Comparison of ENCODE assay signal across 8 cellular contexts in the genomic region with DNA sequence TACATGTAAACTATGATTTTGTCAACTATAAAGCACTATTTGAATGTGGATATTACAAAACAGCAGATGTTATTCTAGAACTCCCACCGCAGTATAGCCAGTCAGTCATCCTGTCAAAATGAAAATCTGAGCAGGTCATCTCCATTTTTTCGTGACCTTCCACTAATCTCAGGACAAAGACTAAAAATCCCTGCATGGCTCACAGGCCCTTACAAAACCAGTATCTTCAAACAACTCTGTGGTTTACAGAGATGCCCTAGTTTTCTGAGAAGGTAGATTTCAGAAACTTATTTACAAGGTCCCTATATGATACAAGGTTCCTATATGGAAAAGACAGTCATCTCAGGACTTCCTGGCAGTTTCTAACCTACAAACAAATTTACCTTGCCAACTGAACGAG. TPM values are rescaled to one million over a fixed set of nuclear protein-coding genes. Genes with fewer than 3 reads are reported as not detected.
A peak's percentile ranks its signal among the peaks of the same experiment; 100 is the strongest.
DNase-seq lines count a peak whose midpoint lies in the region; ATAC-seq, FAIRE-seq and TF ChIP-seq lines count a peak whose summit lies in the region.
"Not testable (repeated sequence)": the region's sequence is repeated elsewhere in the genome, so short reads cannot be mapped to it uniquely, and the experiment has no call there.

No MANE protein-coding gene starts in this region.

- H3K27me3 Mint-ChIP-seq in CD4-positive, CD25-positive, alpha-beta regulatory T cell; T-helper 17 cell; activated CD4-positive, alpha-beta T cell treated with anti-CD3 and anti-CD28 coated beads, Interleukin-2, amount 10 ng/mL, durations not matched to agents 7 days and 5 days; activated CD8-positive, alpha-beta memory T cell treated with anti-CD3 and anti-CD28 coated beads, Interleukin-2, amount 10 ng/mL, durations not matched to agents 7 days and 5 days; activated T-helper 17 cell treated with anti-CD3 and anti-CD28 coated beads, Interleukin-2, amount 50 U/mL, for 72 hours; stimulated activated naive CD8-positive, alpha-beta T cell treated with anti-CD3 and anti-CD28 coated beads, Interleukin-15, amount 100 ng/mL, for 72 hours: not testable (repeated sequence)

- not testable (repeated sequence) for TF ChIP-seq RAD21 in GM12878 (IDR thresholded peaks at IDR 0.05; ENCODE audit: insufficient read depth, low read depth, low read length)

- H3K4me3 ChIP-seq in CD4-positive, CD25-positive, alpha-beta regulatory T cell (ENCODE audit: low read depth, low read length); GM12878: not testable (repeated sequence)

- H4K20me1 ChIP-seq in GM12878 (ENCODE audit: control insufficient read depth, insufficient read depth) = not testable (repeated sequence)

- TF ChIP-seq CTCF in GM12878 (IDR thresholded peaks at IDR 0.05 in 2 of 3, conservative IDR thresholded peaks at IDR 0.05 in 1 of 3; ENCODE audit: control insufficient read depth in 2 of 3, extremely low read depth in 1 of 3, insufficient read depth in 1 of 3, low read depth in 3 of 3, low read length in 3 of 3) = not testable (repeated sequence)

- in situ Hi-C loops in GM12878 (cut with MboI) = not testable (repeated sequence)

- POLR2A ChIA-PET in activated CD4-positive, alpha-beta T cell treated with anti-CD3 and anti-CD28 coated beads, Interleukin-2, amount 10 ng/mL, durations not matched to agents 7 days and 5 days (lab: Charles Lee); GM12878 (lab: Charles Lee): not testable (repeated sequence)

- H3K9me3 Mint-ChIP-seq in CD4-positive, CD25-positive, alpha-beta regulatory T cell; activated CD4-positive, alpha-beta T cell treated with anti-CD3 and anti-CD28 coated beads, Interleukin-2, amount 10 ng/mL, durations not matched to agents 7 days and 5 days; activated CD8-positive, alpha-beta memory T cell treated with anti-CD3 and anti-CD28 coated beads, Interleukin-2, amount 10 ng/mL, durations not matched to agents 7 days and 5 days (ENCODE audit: low read depth); activated T-helper 17 cell treated with anti-CD3 and anti-CD28 coated beads, Interleukin-2, amount 50 U/mL, for 72 hours; activated naive CD4-positive, alpha-beta T cell treated with anti-CD3 and anti-CD28 coated beads, Interleukin-2, amount 50 U/mL, for 72 hours; stimulated activated naive CD8-positive, alpha-beta T cell treated with anti-CD3 and anti-CD28 coated beads, Interleukin-15, amount 100 ng/mL, for 72 hours: not testable (repeated sequence)

- H3K27ac Mint-ChIP-seq in CD4-positive, CD25-positive, alpha-beta regulatory T cell = peak overlapping the region in 2 of 3 donors; percentile 48 to 83
- peak overlapping the region; percentile 68 for H3K27ac Mint-ChIP-seq in T-helper 17 cell
- H3K27ac Mint-ChIP-seq in activated CD4-positive, alpha-beta T cell treated with anti-CD3 and anti-CD28 coated beads, Interleukin-2, amount 10 ng/mL, durations not matched to agents 7 days and 5 days = peak overlapping the region; percentile 58
- H3K27ac Mint-ChIP-seq in activated CD8-positive, alpha-beta memory T cell treated with anti-CD3 and anti-CD28 coated beads, Interleukin-2, amount 10 ng/mL, durations not matched to agents 7 days and 5 days = peak overlapping the region; percentile 85
- peak overlapping the region; percentile 76 for H3K27ac Mint-ChIP-seq in activated T-helper 17 cell treated with anti-CD3 and anti-CD28 coated beads, Interleukin-2, amount 50 U/mL, for 72 hours
- not testable (repeated sequence) for H3K27ac Mint-ChIP-seq in activated naive CD4-positive, alpha-beta T cell treated with anti-CD3 and anti-CD28 coated beads, Interleukin-2, amount 50 U/mL, for 72 hours
- peak overlapping the region; percentile 88 to 94 for H3K27ac Mint-ChIP-seq in stimulated activated naive CD8-positive, alpha-beta T cell treated with anti-CD3 and anti-CD28 coated beads, Interleukin-15, amount 100 ng/mL, for 72 hours

- H3K4me2 ChIP-seq in GM12878 (ENCODE audit: control insufficient read depth, insufficient read depth) = not testable (repeated sequence)

- FAIRE-seq in GM12878 (lab: Jason Lieb, UNC) = not testable (repeated sequence)

- H3K79me2 ChIP-seq in GM12878 (ENCODE audit: control insufficient read depth, insufficient read depth, low read length) = not testable (repeated sequence)

- not testable (repeated sequence) for TF ChIP-seq EP300 in GM12878 (IDR thresholded peaks at IDR 0.05; ENCODE audit: borderline replicate concordance in 1 of 2, control insufficient read depth in 1 of 2, low read depth in 2 of 2, low read length in 2 of 2)

- DNase-seq in CD4-positive, CD25-positive, alpha-beta regulatory T cell = peak in 1 of 3 donors; percentile 21
- not testable (repeated sequence) for DNase-seq in T-helper 17 cell; activated CD4-positive, alpha-beta T cell treated with anti-CD3 and anti-CD28 coated beads, Interleukin-2, amount 10 ng/mL, durations not matched to agents 7 days and 5 days; activated CD8-positive, alpha-beta memory T cell treated with anti-CD3 and anti-CD28 coated beads, Interleukin-2, amount 10 ng/mL, durations not matched to agents 7 days and 5 days; activated naive CD4-positive, alpha-beta T cell treated with anti-CD3 and anti-CD28 coated beads, Interleukin-2, amount 50 U/mL, for 72 hours (ENCODE audit: low spot score in 2 of 2); GM12878 (ENCODE audit: low read depth, low spot score); stimulated activated naive CD8-positive, alpha-beta T cell treated with anti-CD3 and anti-CD28 coated beads, Interleukin-15, amount 100 ng/mL, for 72 hours

- H3K36me3 Mint-ChIP-seq in CD4-positive, CD25-positive, alpha-beta regulatory T cell = peaks cover 25% of the 10 kb centered on the region
- not testable (repeated sequence) for H3K36me3 Mint-ChIP-seq in T-helper 17 cell (ENCODE audit: low read depth)
- peaks cover 36% of the 10 kb centered on the region for H3K36me3 Mint-ChIP-seq in activated CD4-positive, alpha-beta T cell treated with anti-CD3 and anti-CD28 coated beads, Interleukin-2, amount 10 ng/mL, durations not matched to agents 7 days and 5 days (ENCODE audit: low read depth)
- H3K36me3 Mint-ChIP-seq in activated CD8-positive, alpha-beta memory T cell treated with anti-CD3 and anti-CD28 coated beads, Interleukin-2, amount 10 ng/mL, durations not matched to agents 7 days and 5 days = peaks cover 35% of the 10 kb centered on the region
- H3K36me3 Mint-ChIP-seq in activated T-helper 17 cell treated with anti-CD3 and anti-CD28 coated beads, Interleukin-2, amount 50 U/mL, for 72 hours (ENCODE audit: low read depth) = peaks cover 88% of the 10 kb centered on the region
- peaks cover 8 to 21% of the 10 kb centered on the region in 2 donors for H3K36me3 Mint-ChIP-seq in activated naive CD4-positive, alpha-beta T cell treated with anti-CD3 and anti-CD28 coated beads, Interleukin-2, amount 50 U/mL, for 72 hours

- ATAC-seq in CD4-positive, CD25-positive, alpha-beta regulatory T cell (ENCODE audit: low read depth in 2 of 2); T-helper 17 cell; GM12878: not testable (repeated sequence)
- peak; percentile 79 for ATAC-seq in activated CD8-positive, alpha-beta memory T cell treated with anti-CD3 and anti-CD28 coated beads, Interleukin-2, amount 10 ng/mL, durations not matched to agents 7 days and 5 days
- ATAC-seq in activated T-helper 17 cell treated with anti-CD3 and anti-CD28 coated beads, Interleukin-2, amount 50 U/mL, for 72 hours (replicated peaks) = peak; percentile 97
- peak; percentile 98 to 99 for ATAC-seq in activated naive CD4-positive, alpha-beta T cell treated with anti-CD3 and anti-CD28 coated beads, Interleukin-2, amount 50 U/mL, for 72 hours
- ATAC-seq in stimulated activated naive CD8-positive, alpha-beta T cell treated with anti-CD3 and anti-CD28 coated beads, Interleukin-15, amount 100 ng/mL, for 72 hours = peak; percentile 96

- H3K9me3 ChIP-seq in CD4-positive, CD25-positive, alpha-beta regulatory T cell (ENCODE audit: control insufficient read depth in 2 of 2, low read length in 2 of 2); T-helper 17 cell (ENCODE audit: control insufficient read depth, low read length, poor library complexity, severe bottlenecking); GM12878 (replicated peaks; ENCODE audit: control insufficient read depth, insufficient read depth, low read length): not testable (repeated sequence)

- not testable (repeated sequence) for H3K4me3 Mint-ChIP-seq in CD4-positive, CD25-positive, alpha-beta regulatory T cell; T-helper 17 cell; activated CD4-positive, alpha-beta T cell treated with anti-CD3 and anti-CD28 coated beads, Interleukin-2, amount 10 ng/mL, durations not matched to agents 7 days and 5 days; activated T-helper 17 cell treated with anti-CD3 and anti-CD28 coated beads, Interleukin-2, amount 50 U/mL, for 72 hours
- H3K4me3 Mint-ChIP-seq in activated CD8-positive, alpha-beta memory T cell treated with anti-CD3 and anti-CD28 coated beads, Interleukin-2, amount 10 ng/mL, durations not matched to agents 7 days and 5 days = peak overlapping the region; percentile 39
- peak overlapping the region; percentile 29 to 44 for H3K4me3 Mint-ChIP-seq in stimulated activated naive CD8-positive, alpha-beta T cell treated with anti-CD3 and anti-CD28 coated beads, Interleukin-15, amount 100 ng/mL, for 72 hours

- not testable (repeated sequence) for H2AFZ ChIP-seq in GM12878 (ENCODE audit: control insufficient read depth, low read depth, low read length)

- intact Hi-C loops in GM12878 (cut with micrococcal nuclease; ENCODE audit: unreplicated experiment) = not testable (repeated sequence)

- TF ChIP-seq POLR2A in GM12878 (IDR thresholded peaks at IDR 0.05; ENCODE audit: low read depth, low read length) = not testable (repeated sequence)

- not testable (repeated sequence) for H3K27ac ChIP-seq in CD4-positive, CD25-positive, alpha-beta regulatory T cell (ENCODE audit: insufficient read depth, low read length, poor library complexity, severe bottlenecking); GM12878 (ENCODE audit: control insufficient read depth, insufficient read depth)

- H3K36me3 ChIP-seq in CD4-positive, CD25-positive, alpha-beta regulatory T cell (ENCODE audit: control insufficient read depth, insufficient read depth, low read length) = not testable (repeated sequence)
- H3K36me3 ChIP-seq in GM12878 (ENCODE audit: control insufficient read depth in 2 of 2, insufficient read depth in 2 of 2, low read length in 1 of 2) = peaks cover 1 to 14% of the 10 kb centered on the region in 2 experiments; a peak in 3 of 4 replicates

- not testable (repeated sequence) for H3K9ac ChIP-seq in GM12878 (ENCODE audit: control insufficient read depth, insufficient read depth, low read length)

- SMC1A ChIA-PET in GM12878 (lab: Charles Lee; ENCODE audit: uncharacterized antibody, unreplicated experiment) = not testable (repeated sequence)

- H3K27me3 ChIP-seq in CD4-positive, CD25-positive, alpha-beta regulatory T cell (ENCODE audit: control insufficient read depth, insufficient read depth, low read length); GM12878 (replicated peaks in 1 of 2; ENCODE audit: control insufficient read depth in 2 of 2, insufficient read depth in 2 of 2, low read length in 1 of 2): not testable (repeated sequence)

- RAD21 ChIA-PET in GM12878 (lab: Charles Lee; ENCODE audit: unreplicated experiment) = not testable (repeated sequence)

- CTCF ChIA-PET in activated CD4-positive, alpha-beta T cell treated with anti-CD3 and anti-CD28 coated beads, Interleukin-2, amount 10 ng/mL, durations not matched to agents 7 days and 5 days (lab: Charles Lee); activated CD8-positive, alpha-beta memory T cell treated with anti-CD3 and anti-CD28 coated beads, Interleukin-2, amount 10 ng/mL, durations not matched to agents 7 days and 5 days (lab: Charles Lee); GM12878 (lab: Yijun Ruan, JAX): not testable (repeated sequence)

- 69% methylated on average over 3 of the region's 3 CpGs for WGBS in GM12878 (ENCODE audit: insufficient coverage, insufficient replicate concordance, low lambda C conversion rate, missing lambda C conversion rate)

- H3K4me1 ChIP-seq in CD4-positive, CD25-positive, alpha-beta regulatory T cell (ENCODE audit: control insufficient read depth, insufficient read depth, low read length, poor library complexity, severe bottlenecking); GM12878 (ENCODE audit: control insufficient read depth, insufficient read depth, low read length): not testable (repeated sequence)

- BruUV-seq in GM12878 (replicated peaks; lab: Mats Ljungman, UMichigan) = not testable (repeated sequence)

- peaks cover 5 to 12% (median 8%) of the 10 kb centered on the region in 4 donors for H3K4me1 Mint-ChIP-seq in CD4-positive, CD25-positive, alpha-beta regulatory T cell
- H3K4me1 Mint-ChIP-seq in T-helper 17 cell; activated T-helper 17 cell treated with anti-CD3 and anti-CD28 coated beads, Interleukin-2, amount 50 U/mL, for 72 hours: not testable (repeated sequence)
- peaks cover 17% of the 10 kb centered on the region for H3K4me1 Mint-ChIP-seq in activated CD4-positive, alpha-beta T cell treated with anti-CD3 and anti-CD28 coated beads, Interleukin-2, amount 10 ng/mL, durations not matched to agents 7 days and 5 days
- H3K4me1 Mint-ChIP-seq in activated CD8-positive, alpha-beta memory T cell treated with anti-CD3 and anti-CD28 coated beads, Interleukin-2, amount 10 ng/mL, durations not matched to agents 7 days and 5 days = peaks cover 22% of the 10 kb centered on the region
- peaks cover 19% of the 10 kb centered on the region for H3K4me1 Mint-ChIP-seq in stimulated activated naive CD8-positive, alpha-beta T cell treated with anti-CD3 and anti-CD28 coated beads, Interleukin-15, amount 100 ng/mL, for 72 hours

RNA-seq across cellular contexts. Expression of a gene that starts 49.8 kb away (rescaled TPM):
- total RNA-seq in CD4-positive, CD25-positive, alpha-beta regulatory T cell = 49.9 TPM
- 10 to 100 TPM; 22.4 to 24.7 (median 23.8) TPM for polyA plus RNA-seq in CD4-positive, CD25-positive, alpha-beta regulatory T cell
- 10 to 100 TPM; 49.0 to 50.6 TPM for total RNA-seq in T-helper 17 cell
- 10 to 100 TPM; 55.1 to 62.9 TPM for total RNA-seq in activated CD4-positive, alpha-beta T cell treated with anti-CD3 and anti-CD28 coated beads, Interleukin-2, amount 10 ng/mL, durations not matched to agents 7 days and 5 days
- total RNA-seq in activated CD8-positive, alpha-beta memory T cell treated with anti-CD3 and anti-CD28 coated beads, Interleukin-2, amount 10 ng/mL, durations not matched to agents 7 days and 5 days = 10 to 100 TPM; 71.5 to 97.1 TPM
- total RNA-seq in activated T-helper 17 cell treated with anti-CD3 and anti-CD28 coated beads, Interleukin-2, amount 50 U/mL, for 72 hours = 100 to 1,000 TPM in 1 of 2 donors, 10 to 100 TPM in 1; 75.6 to 119 TPM
- 100 to 1,000 TPM in 1 of 2 donors, 10 to 100 TPM in 1; 70.2 to 136 TPM for total RNA-seq in activated naive CD4-positive, alpha-beta T cell treated with anti-CD3 and anti-CD28 coated beads, Interleukin-2, amount 50 U/mL, for 72 hours
- 303 and 305 TPM in 2 replicates for total RNA-seq in GM12878 (2013; cell fraction: nucleolus; rRNA removed)
- total RNA-seq in GM12878 (2014; rRNA removed) = 108 and 118 TPM in 2 replicates
- total RNA-seq in GM12878 (2014; rRNA removed; fragmentation: Illumina TruSeq; extraction: Trizol) = 58.2 and 66.8 TPM in 2 replicates
- total RNA-seq in GM12878 (2021) = 74.5 and 78.9 TPM in 2 replicates
- 18.8 TPM for polyA plus RNA-seq in GM12878 (2011; ENCODE audit: low read depth)
- polyA plus RNA-seq in GM12878 (2011; rRNA removed) = 60.2 and 63.5 TPM in 2 replicates
- polyA plus RNA-seq in GM12878 (2011; cell fraction: cytosol; rRNA removed) = 50.2 and 54.1 TPM in 2 replicates
- polyA plus RNA-seq in GM12878 (2011; cell fraction: nucleus; rRNA removed) = 53.2 and 58.0 TPM in 2 replicates
- 21.6 and 29.4 TPM in 2 replicates for polyA plus RNA-seq in GM12878 (2012)
- 50.2 and 58.6 TPM in 2 replicates for polyA plus RNA-seq in GM12878 (2014; fragmentation: Illumina TruSeq; extraction: Trizol)
- 10 to 100 TPM in 1 of 2 experiments, 1 to 10 TPM in 1; 10.0 to 11.8 TPM for polyA plus RNA-seq in GM12878 (2014; fragmentation: Nextera tagmentation; extraction: Ambion mirVana)
- 49.8 and 62.6 TPM in 2 replicates for polyA plus RNA-seq in GM12878 (2014; rRNA removed)
- polyA plus RNA-seq in GM12878 (2016; fragmentation: Nextera tagmentation; extraction: Ambion mirVana) = 10 to 100 TPM; 50.4 to 56.9 TPM
- polyA minus RNA-seq in GM12878 (2011; rRNA and poly(A)+ RNA removed) = 133 and 135 TPM in 2 replicates
- 44.1 and 56.3 TPM in 2 replicates for polyA minus RNA-seq in GM12878 (2011; cell fraction: cytosol; rRNA and poly(A)+ RNA removed)
- polyA minus RNA-seq in GM12878 (2011; cell fraction: nucleus; rRNA and poly(A)+ RNA removed) = 116 and 187 TPM in 2 replicates
